ENCODE assay signal across 8 cellular contexts in the genomic region with DNA sequence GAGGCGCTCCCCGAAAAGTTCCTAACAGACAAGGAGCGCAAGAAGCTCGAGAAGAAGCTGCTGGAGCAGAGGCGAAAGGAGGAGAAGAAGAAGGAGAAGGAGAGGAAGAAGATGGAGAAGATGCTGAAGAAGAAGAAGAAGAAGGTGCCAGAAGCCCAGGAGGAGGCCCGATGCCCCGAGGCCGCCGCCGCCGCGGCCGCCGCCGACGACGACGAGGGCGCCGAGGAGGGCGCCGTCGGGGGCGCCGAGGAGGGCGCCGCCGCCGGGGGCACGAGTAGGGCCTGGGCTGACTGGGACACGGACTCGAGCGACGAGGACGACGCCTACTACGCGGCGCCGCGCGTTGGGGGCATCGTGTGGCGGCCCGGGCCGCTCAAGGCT. TPM values are rescaled to one million over a fixed set of nuclear protein-coding genes. Genes with fewer than 3 reads are reported as not detected.
DNase-seq lines count a peak whose midpoint lies in the region; ATAC-seq and TF ChIP-seq lines count a peak whose summit lies in the region.

No MANE protein-coding gene starts in this region.

- no peaks in the 10 kb centered on the region for H3K9me3 ChIP-seq in CD4-positive, alpha-beta T cell (ENCODE audit: control insufficient read depth, low read length)
- H3K9me3 ChIP-seq in MG63 (no peaks in the 10 kb centered on the region), ectodermal cell (ENCODE audit: control insufficient read depth, low read length) (no peaks in the 10 kb centered on the region)

- H3K9me3 Mint-ChIP-seq in CD4-positive, alpha-beta T cell: no peaks in the 10 kb centered on the region
- peaks cover 15% of the 10 kb centered on the region for H3K9me3 Mint-ChIP-seq in nephron progenitor cell

- no peaks in the 10 kb centered on the region for H3K27me3 Mint-ChIP-seq in CD4-positive, alpha-beta T cell
- H3K27me3 Mint-ChIP-seq in nephron progenitor cell (ENCODE audit: low read depth, poor library complexity): no peaks in the 10 kb centered on the region

- intact Hi-C loops in CD4-positive, alpha-beta T cell (cut with DNase I, micrococcal nuclease): loop anchor here (2.0 to 10.0 kb wide), 6 partner anchors 92 to 1498 kb away; partner anchors contain the start of genes ATP5F1E (in 1 of the 2), NELFCD (in 1 of the 2), PRELID3B (in 1 of the 2) and RAB22A (in 1 of the 2)

- no peak for TF ChIP-seq CTCF in CD4-positive, alpha-beta T cell (IDR thresholded peaks at IDR 0.05)
- no peak for TF ChIP-seq CTCF in nephron progenitor cell (IDR thresholded peaks at IDR 0.05)

- H3K27ac ChIP-seq in CD4-positive, alpha-beta T cell (ENCODE audit: low read depth, low read length): peak overlapping the region; percentile 90
- H3K27ac ChIP-seq in ectodermal cell (ENCODE audit: insufficient read depth, low read depth, low read length, poor library complexity, severe bottlenecking): peak overlapping the region; percentile 68

- peak overlapping the region; percentile 95 for H3K27ac Mint-ChIP-seq in CD4-positive, alpha-beta T cell
- peak overlapping the region; percentile 99 for H3K27ac Mint-ChIP-seq in nephron progenitor cell

- 15 to 18% methylated on average over 46 of the region's 46 CpGs for WGBS in ectodermal cell, 2 experiments

- no peak for ATAC-seq in CD4-positive, alpha-beta T cell (ENCODE audit: poor library complexity)
- ATAC-seq in left lobe of liver: no peak
- no peak for ATAC-seq in GM19023 (IDR thresholded peaks at IDR 0.05; ENCODE audit: unreplicated experiment)

- no peaks in the 10 kb centered on the region for H3K27me3 ChIP-seq in CD4-positive, alpha-beta T cell (ENCODE audit: control insufficient read depth, insufficient read depth, low read length)
- H3K27me3 ChIP-seq in MG63 (no peaks in the 10 kb centered on the region), ectodermal cell (ENCODE audit: control insufficient read depth, insufficient read depth, low read length, poor library complexity, severe bottlenecking) (peaks cover 4% of the 10 kb centered on the region)

- CTCF ChIA-PET in CD4-positive, alpha-beta T cell (lab: Charles Lee): no interaction called here

- H3K36me3 Mint-ChIP-seq in CD4-positive, alpha-beta T cell (ENCODE audit: low read depth): peaks cover 42% of the 10 kb centered on the region
- H3K36me3 Mint-ChIP-seq in nephron progenitor cell (ENCODE audit: low read depth): peaks cover 16% of the 10 kb centered on the region

- peak overlapping the region; percentile 99 for H3K4me3 Mint-ChIP-seq in CD4-positive, alpha-beta T cell
- peak overlapping the region; percentile 96 for H3K4me3 Mint-ChIP-seq in nephron progenitor cell

- POLR2A ChIA-PET in CD4-positive, alpha-beta T cell (lab: Charles Lee): interaction anchor here (0.7 to 4.4 kb wide), 19 partner anchors 10 to 1180 kb away, joined by 3 to 54 read pairs (median 5); partner anchors contain the start of genes ATP5F1E, NELFCD, PMEPA1 and PRELID3B

- peaks cover 18% of the 10 kb centered on the region for H3K4me1 ChIP-seq in ectodermal cell (ENCODE audit: control insufficient read depth, insufficient read depth, low read length)

- DNase-seq in CD4-positive, alpha-beta T cell: no peak
- DNase-seq in MG63: no peak
- DNase-seq in nephron progenitor cell: no peak
- no peak for DNase-seq in DMS 273 treated with DMSO at 0.1 percent for 48 hours (lab: John Stamatoyannopoulos, UW)
- no peak for DNase-seq in left lobe of liver (ENCODE audit: low spot score)
- no peak for DNase-seq in NCI-H1092 (lab: John Stamatoyannopoulos, UW)

- H3K4me3 ChIP-seq in MG63 (peak overlapping the region; percentile 39), ectodermal cell (ENCODE audit: insufficient read depth, low read depth, low read length) (peak overlapping the region; percentile 67)

- peaks cover 57% of the 10 kb centered on the region for H3K4me1 Mint-ChIP-seq in CD4-positive, alpha-beta T cell (ENCODE audit: low read depth)
- H3K4me1 Mint-ChIP-seq in nephron progenitor cell: peaks cover 44% of the 10 kb centered on the region

- H3K36me3 ChIP-seq in MG63 (peaks cover 2% of the 10 kb centered on the region), ectodermal cell (ENCODE audit: control insufficient read depth, insufficient read depth, low read length) (no peaks in the 10 kb centered on the region)

RNA-seq across cellular contexts. Expression of gene GNAS, which starts 37.5 kb away (rescaled TPM):
- total RNA-seq in CD4-positive, alpha-beta T cell: 1,000 to 10,000 TPM; 1,245 to 1,317 TPM
- 494 and 560 TPM in 2 replicates for total RNA-seq in MG63 (2014; rRNA removed; shearing (Covaris generic); ENCODE audit: low replicate concordance)
- polyA plus RNA-seq in ectodermal cell (2013, experiment 1 of 4): 1,487 TPM
- 1,411 TPM for polyA plus RNA-seq in ectodermal cell (2013, experiment 2 of 4)
- 1,350 TPM for polyA plus RNA-seq in ectodermal cell (2013, experiment 3 of 4)
- 1,464 TPM for polyA plus RNA-seq in ectodermal cell (2013, experiment 4 of 4)
- 305 TPM for total RNA-seq in left lobe of liver

RNA-seq across cellular contexts. Expression of gene GNAS-AS1, which starts 39.4 kb away (rescaled TPM):
- not detected for total RNA-seq in CD4-positive, alpha-beta T cell
- 1.1 and 1.7 TPM in 2 replicates for total RNA-seq in MG63 (2014; rRNA removed; shearing (Covaris generic); ENCODE audit: low replicate concordance)
- polyA plus RNA-seq in ectodermal cell (2013, experiment 1 of 4): 6.8 TPM
- 10.7 TPM for polyA plus RNA-seq in ectodermal cell (2013, experiment 2 of 4)
- 6.1 TPM for polyA plus RNA-seq in ectodermal cell (2013, experiment 3 of 4)
- 7.3 TPM for polyA plus RNA-seq in ectodermal cell (2013, experiment 4 of 4)
- total RNA-seq in left lobe of liver: 0.35 TPM
